24 cellular contexts compared by ENCODE assay signal in the genomic region with DNA sequence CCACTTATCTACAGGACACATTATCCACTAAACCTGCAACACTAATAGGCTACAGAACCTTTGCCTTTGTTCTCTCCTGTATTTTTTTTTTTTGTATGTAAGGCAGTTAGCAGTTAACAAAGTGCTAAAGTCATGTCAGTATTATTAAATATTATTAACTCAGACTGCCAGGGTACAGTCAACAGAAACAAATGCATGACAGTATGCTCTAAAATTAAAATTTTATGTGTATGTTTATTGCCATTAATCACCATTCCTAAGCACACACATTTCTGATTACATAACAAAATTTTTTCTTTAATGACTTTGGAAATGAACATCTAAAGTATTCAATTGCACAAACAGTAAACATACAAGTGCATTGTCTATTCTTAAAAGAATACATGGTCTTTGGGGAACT.
"Had no signal": no experiment of that assay in that cellular context is flagged by ENCODE, and none has a peak within 500 bp of the region (broad histone marks: within the 10 kb centered on the region; RNA-seq: fewer than 3 reads in every experiment).

No MANE protein-coding gene starts in this region.

- H3K27ac Mint-ChIP-seq: activated naive CD4-positive, alpha-beta T cell treated with anti-CD3 and anti-CD28 coated beads, Interleukin-2, amount 10 ng/mL, durations not matched to agents 7 days and 5 days; activated naive CD8-positive, alpha-beta T cell treated with anti-CD3 and anti-CD28 coated beads, Interleukin-2, amount 10 ng/mL, durations not matched to agents 7 days and 5 days; activated T-helper 17 cell treated with anti-CD3 and anti-CD28 coated beads, Interleukin-2, amount 50 U/mL, for 72 hours; T-helper 1 cell treated with Interleukin-12 subunit alpha and Interleukin-12 subunit beta and Interleukin-4 antibody, amounts not matched to agents 30 μg/mL and 1 μg/mL, for 36 hours had no signal

- DNase-seq: activated CD4-positive, alpha-beta T cell treated with anti-CD3 and anti-CD28 coated beads for 4 hours; activated gamma-delta T cell treated with Interleukin-2 at 50 U/mL for 16 hours; activated naive CD4-positive, alpha-beta T cell treated with anti-CD3 and anti-CD28 coated beads, Interleukin-2, amount 10 ng/mL, durations not matched to agents 7 days and 5 days; activated naive CD8-positive, alpha-beta T cell treated with anti-CD3 and anti-CD28 coated beads, Interleukin-2, amount 10 ng/mL, durations not matched to agents 7 days and 5 days; activated T-cell treated with anti-CD3 and anti-CD28 coated beads for 4 hours; activated T-cell treated with anti-CD3 and anti-CD28 coated beads, Interleukin-2, amount 50 U/mL, for 48 hours; adrenal gland; anterior cingulate cortex; central memory CD4-positive, alpha-beta T cell; MG63; NCI-H1105; NCI-H1436; NCI-H1694 treated with DMSO at 0.1 percent for 48 hours; NCI-H2029 treated with DMSO at 0.1 percent for 48 hours; NCI-H510A treated with DMSO at 0.1 percent for 48 hours; NCI-H69; NK-92 treated with Interleukin-12 subunit alpha and Interleukin-12 subunit beta, amount 100 ng/mL, for 24 hours; SHP77 had no signal

- FAIRE-seq: RCC 7860 had no signal

- H3K4me3 ChIP-seq: adrenal gland, breast epithelium, MG63, SJSA1 had no signal

- H3K4me3 Mint-ChIP-seq: activated naive CD4-positive, alpha-beta T cell treated with anti-CD3 and anti-CD28 coated beads, Interleukin-2, amount 10 ng/mL, durations not matched to agents 7 days and 5 days; activated naive CD8-positive, alpha-beta T cell treated with anti-CD3 and anti-CD28 coated beads, Interleukin-2, amount 10 ng/mL, durations not matched to agents 7 days and 5 days; activated T-helper 17 cell treated with anti-CD3 and anti-CD28 coated beads, Interleukin-2, amount 50 U/mL, for 72 hours; T-helper 1 cell treated with Interleukin-12 subunit alpha and Interleukin-12 subunit beta and Interleukin-4 antibody, amounts not matched to agents 30 μg/mL and 1 μg/mL, for 36 hours had no signal

- H3K4me1 ChIP-seq: adrenal gland, breast epithelium, SJSA1 had no signal

- H3K27ac ChIP-seq: adrenal gland, breast epithelium, SJSA1 had no signal

- H3K4me1 Mint-ChIP-seq: activated naive CD4-positive, alpha-beta T cell treated with anti-CD3 and anti-CD28 coated beads, Interleukin-2, amount 10 ng/mL, durations not matched to agents 7 days and 5 days had no signal

- H3K9me3 Mint-ChIP-seq: activated naive CD4-positive, alpha-beta T cell treated with anti-CD3 and anti-CD28 coated beads, Interleukin-2, amount 10 ng/mL, durations not matched to agents 7 days and 5 days; activated naive CD8-positive, alpha-beta T cell treated with anti-CD3 and anti-CD28 coated beads, Interleukin-2, amount 10 ng/mL, durations not matched to agents 7 days and 5 days; activated T-helper 17 cell treated with anti-CD3 and anti-CD28 coated beads, Interleukin-2, amount 50 U/mL, for 72 hours; T-helper 1 cell treated with Interleukin-12 subunit alpha and Interleukin-12 subunit beta and Interleukin-4 antibody, amounts not matched to agents 30 μg/mL and 1 μg/mL, for 36 hours had no signal

- H3K9me3 ChIP-seq: adrenal gland, breast epithelium, MG63, SJSA1 had no signal

- H3K27me3 ChIP-seq: adrenal gland, breast epithelium, MG63, SJSA1 had no signal

- ATAC-seq: activated CD4-positive, CD25-positive, alpha-beta regulatory T cell treated with anti-CD3 and anti-CD28 coated beads, Interleukin-2, amount 50 U/mL, for 24 hours; activated T-helper 17 cell treated with anti-CD3 and anti-CD28 coated beads, Interleukin-2, amount 50 U/mL, for 72 hours had no signal

- H3K27me3 Mint-ChIP-seq: activated naive CD4-positive, alpha-beta T cell treated with anti-CD3 and anti-CD28 coated beads, Interleukin-2, amount 10 ng/mL, durations not matched to agents 7 days and 5 days; activated naive CD8-positive, alpha-beta T cell treated with anti-CD3 and anti-CD28 coated beads, Interleukin-2, amount 10 ng/mL, durations not matched to agents 7 days and 5 days; activated T-helper 17 cell treated with anti-CD3 and anti-CD28 coated beads, Interleukin-2, amount 50 U/mL, for 72 hours had no signal

- H3K36me3 ChIP-seq: breast epithelium had no signal
